9 cellular contexts compared by ENCODE assay signal in the genomic region with DNA sequence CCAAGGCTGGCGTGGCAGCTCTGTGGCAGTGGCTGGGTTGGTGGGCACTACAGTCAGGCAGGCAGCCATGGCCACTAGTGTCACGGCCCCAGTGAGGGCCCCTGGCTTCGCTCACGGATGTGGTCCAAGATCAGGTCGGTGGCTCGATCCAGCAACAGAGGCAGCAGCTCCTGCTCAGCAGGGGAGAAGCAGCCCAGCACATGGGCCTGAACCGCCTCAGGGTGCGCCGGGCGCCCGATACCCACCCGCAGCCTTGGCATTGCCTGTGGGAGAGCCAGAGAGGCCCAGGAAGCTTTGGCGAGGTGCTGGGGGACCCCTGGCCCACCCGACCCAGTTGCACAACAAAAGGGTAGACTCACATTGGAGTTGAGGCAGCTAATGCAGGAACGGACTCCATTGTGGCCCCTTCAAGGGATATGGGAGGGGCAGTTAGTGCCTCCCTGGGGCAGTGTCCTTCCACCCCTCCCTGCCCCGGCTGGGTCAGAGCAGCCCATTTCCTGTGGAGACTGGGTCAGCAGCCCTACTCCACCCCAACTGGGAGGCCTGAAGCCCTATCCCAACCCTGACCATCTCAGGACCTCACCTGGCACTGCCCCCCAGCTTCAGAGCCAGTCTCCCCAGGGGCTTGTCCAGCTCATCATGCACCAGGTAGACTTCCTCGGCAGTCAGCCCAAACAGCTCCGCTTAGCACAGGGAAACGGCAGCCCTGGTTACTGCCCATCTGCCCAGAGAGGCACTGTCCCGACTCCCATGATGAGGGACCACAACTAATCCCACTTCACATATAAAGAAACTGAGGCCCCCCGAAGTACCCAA. TPM values are rescaled to one million over a fixed set of nuclear protein-coding genes. Genes with fewer than 3 reads are reported as not detected.
A peak's percentile ranks its signal among the peaks of the same experiment; 100 is the strongest.
DNase-seq lines count a peak whose midpoint lies in the region; ATAC-seq and TF ChIP-seq lines count a peak whose summit lies in the region.
"Had no signal": no experiment of that assay in that cellular context is flagged by ENCODE, and none has a peak within 500 bp of the region (broad histone marks: within the 10 kb centered on the region; RNA-seq: fewer than 3 reads in every experiment).

No MANE protein-coding gene starts in this region.

- H2BK120ac ChIP-seq in mesenchymal stem cell (ENCODE audit: low read depth, low read length): no peak overlapping the region

- no peak for DNase-seq in heart left ventricle
- no peak for DNase-seq in cardiac septum (ENCODE audit: low spot score)
- no peak for DNase-seq in astrocyte of the spinal cord (ENCODE audit: low read depth, low spot score)
- no peak for DNase-seq in mesenchymal stem cell
- DNase-seq in NCI-H446 treated with DMSO at 0.1 percent for 48 hours (lab: John Stamatoyannopoulos, UW): no peak
- DNase-seq in central memory CD4-positive, alpha-beta T cell: no peak
- no peak for DNase-seq in NCI-H2029 treated with DMSO at 0.1 percent for 48 hours (lab: John Stamatoyannopoulos, UW)
- DNase-seq: activated CD4-positive, alpha-beta T cell treated with anti-CD3 and anti-CD28 coated beads, Interleukin-2, amount 50 U/mL, for 1 hour had no signal

- no peak for ATAC-seq in heart left ventricle
- ATAC-seq in GM18502 (IDR thresholded peaks at IDR 0.05; ENCODE audit: poor library complexity, unreplicated experiment): no peak

- no peak overlapping the region for H4K8ac ChIP-seq in mesenchymal stem cell (ENCODE audit: low read length)

- no peak overlapping the region for H3K27ac ChIP-seq in heart left ventricle
- H3K27ac ChIP-seq in mesenchymal stem cell (ENCODE audit: low read length, poor library complexity, severe bottlenecking): no peak overlapping the region

- H2BK12ac ChIP-seq in mesenchymal stem cell (ENCODE audit: low read length in 2 of 2): no peak overlapping the region

- intact Hi-C loops in heart left ventricle (cut with DNase I): loop anchor here in 1 of 10 donors (5.0 kb wide), 1 partner anchor 117 kb away; no protein-coding TSS in a partner anchor
- intact Hi-C loops in cardiac septum (cut with DNase I): no loop called here

- in situ Hi-C loops in astrocyte of the spinal cord (cut with HindIII; ENCODE audit: low sequenced_read_pairs): no loop called here

- peaks cover 0 to 26% (median 13%) of the 10 kb centered on the region in 12 donors for H3K4me1 ChIP-seq in heart left ventricle
- peaks cover 46% of the 10 kb centered on the region for H3K4me1 ChIP-seq in mesenchymal stem cell (ENCODE audit: control insufficient read depth, insufficient read depth, low read depth, low read length)

- H3K4me2 ChIP-seq in mesenchymal stem cell (ENCODE audit: low read length, poor library complexity, severe bottlenecking): peak overlapping the region; percentile 66

- H3K79me1 ChIP-seq in mesenchymal stem cell (replicated peaks; ENCODE audit: low read length, poor library complexity, severe bottlenecking): peaks cover 20% of the 10 kb centered on the region

- peak overlapping the region; percentile 70 for H3K9ac ChIP-seq in mesenchymal stem cell (ENCODE audit: low read length)

- no peak overlapping the region for H3K23ac ChIP-seq in mesenchymal stem cell (ENCODE audit: low read length in 2 of 2)

- H3K9me3 ChIP-seq in heart left ventricle (no peaks in the 10 kb centered on the region), mesenchymal stem cell (ENCODE audit: control insufficient read depth, low read length) (no peaks in the 10 kb centered on the region)

- peaks cover 0 to 3% (median 0%) of the 10 kb centered on the region in 9 donors for H3K36me3 ChIP-seq in heart left ventricle
- peaks cover 0 to 16% of the 10 kb centered on the region in 2 experiments for H3K36me3 ChIP-seq in mesenchymal stem cell (ENCODE audit: control insufficient read depth in 1 of 2, insufficient read depth in 2 of 2, low read depth in 1 of 2, low read length in 2 of 2)

- peak overlapping the region; percentile 63 for H2BK15ac ChIP-seq in mesenchymal stem cell (ENCODE audit: low read depth, poor library complexity, severe bottlenecking)

- H3K27me3 ChIP-seq in heart left ventricle (no peaks in the 10 kb centered on the region), mesenchymal stem cell (ENCODE audit: control insufficient read depth in 1 of 2, insufficient read depth in 1 of 2, low read length in 2 of 2) (no peaks in the 10 kb centered on the region)

- H3K4me3 ChIP-seq in heart left ventricle (peak overlapping the region; percentile 58 to 91 (median 71)), astrocyte of the spinal cord (ENCODE audit: low read depth, low read length) (peak overlapping the region; percentile 74), mesenchymal stem cell (ENCODE audit: insufficient read depth in 1 of 2, low read depth in 1 of 2, low read length in 2 of 2) (peak overlapping the region; percentile 73 to 79)

- TF ChIP-seq CTCF in heart left ventricle (IDR thresholded peaks at IDR 0.05) (no peak), astrocyte of the spinal cord (IDR thresholded peaks at IDR 0.05; ENCODE audit: low read depth, low read length) (no peak)

- no peak for TF ChIP-seq POLR2A in heart left ventricle (IDR thresholded peaks at IDR 0.05)

- no peak overlapping the region for H3K18ac ChIP-seq in mesenchymal stem cell (ENCODE audit: low read depth in 1 of 2, low read length in 2 of 2)

- H2BK5ac ChIP-seq in mesenchymal stem cell (ENCODE audit: low read depth, low read length, poor library complexity, severe bottlenecking): no peak overlapping the region

- no peak overlapping the region for H3K4ac ChIP-seq in mesenchymal stem cell (ENCODE audit: low read depth in 1 of 2, low read length in 2 of 2)

- H2AK5ac ChIP-seq in mesenchymal stem cell (ENCODE audit: low read length, severe bottlenecking): no peak overlapping the region

- H4K91ac ChIP-seq in mesenchymal stem cell (ENCODE audit: low read length): no peak overlapping the region

- 52 to 77% (median 66%) methylated on average over 8 to 21 of the region's 21 CpGs for WGBS in heart left ventricle, 4 donors
- 78% methylated on average over 21 of the region's 21 CpGs for WGBS in mesenchymal stem cell

- no peak overlapping the region for H2AFZ ChIP-seq in mesenchymal stem cell (ENCODE audit: low read depth, low read length)

- no peak overlapping the region for H3K14ac ChIP-seq in mesenchymal stem cell (ENCODE audit: low read length in 2 of 2)

RNA-seq across cellular contexts. Expression of gene PTRH1, which starts 1.2 kb away (rescaled TPM):
- total RNA-seq in heart left ventricle (10 to 100 TPM in 7 of 9 donors, 1 to 10 TPM in 2; 7.3 to 30.5 (median 13.5) TPM), cardiac septum (13.4 TPM)
- 10 to 100 TPM; 14.0 to 44.7 TPM for polyA plus RNA-seq in heart left ventricle
- 12.3 TPM for polyA plus RNA-seq in mesenchymal stem cell (2013, experiment 1 of 2)
- 12.2 TPM for polyA plus RNA-seq in mesenchymal stem cell (2013, experiment 2 of 2)

RNA-seq across cellular contexts. Expression of gene TTC16, which starts 1.7 kb away (rescaled TPM):
- total RNA-seq in heart left ventricle (under 1 TPM in 8 of 9 donors, not detected in 1; 0.09 to 0.61 (median 0.24) TPM), cardiac septum (0.16 TPM)
- under 1 TPM in 1 of 2 donors, not detected in 1; 0.34 TPM for polyA plus RNA-seq in heart left ventricle
- not detected for polyA plus RNA-seq in mesenchymal stem cell (2013, experiment 1 of 2)
- polyA plus RNA-seq in mesenchymal stem cell (2013, experiment 2 of 2): not detected

RNA-seq across cellular contexts. Expression of gene CFAP157, which starts 7.4 kb away (rescaled TPM):
- under 1 TPM in 2 of 9 donors, not detected in 7; 0.15 to 0.87 TPM for total RNA-seq in heart left ventricle
- under 1 TPM; 0.08 TPM for polyA plus RNA-seq in heart left ventricle
- not detected for total RNA-seq in cardiac septum
- not detected for polyA plus RNA-seq in mesenchymal stem cell (2013, experiment 1 of 2)
- 0.03 TPM for polyA plus RNA-seq in mesenchymal stem cell (2013, experiment 2 of 2)

RNA-seq across cellular contexts. Expression of gene TOR2A, which starts 20.9 kb away (rescaled TPM):
- total RNA-seq in heart left ventricle: 1 to 10 TPM; 1.7 to 9.2 (median 3.3) TPM
- polyA plus RNA-seq in heart left ventricle: 1 to 10 TPM; 3.4 to 5.2 TPM
- 4.4 TPM for total RNA-seq in cardiac septum
- 16.9 TPM for polyA plus RNA-seq in mesenchymal stem cell (2013, experiment 1 of 2)
- polyA plus RNA-seq in mesenchymal stem cell (2013, experiment 2 of 2): 16.5 TPM
